In genomic region chr14:38105106-38105702, GRCh38 we compare ENCODE assay signal across 27 cellular contexts.
"Had no signal": no experiment of that assay in that cellular context is flagged by ENCODE, and none has a peak within 500 bp of the region (broad histone marks: within the 10 kb centered on the region; RNA-seq: fewer than 3 reads in every experiment).

No MANE protein-coding gene starts in this region.

- H3K79me2 ChIP-seq: hepatocyte, parathyroid adenoma had no signal

- H3K27me3 ChIP-seq: colonic mucosa, gastrocnemius medialis, heart left ventricle, hepatocyte, left lung, neutrophil, right atrium auricular region, testis, tibial artery, upper lobe of right lung, uterus had no signal

- H3K9ac ChIP-seq: parathyroid adenoma had no signal

- H2AFZ ChIP-seq: hepatocyte, parathyroid adenoma had no signal

- H3K36me3 ChIP-seq: colonic mucosa, gastrocnemius medialis, heart left ventricle, left lung, neutrophil, prostate gland, right atrium auricular region, tibial artery, upper lobe of right lung, uterus had no signal

- H3K27ac ChIP-seq: colonic mucosa, gastrocnemius medialis, heart left ventricle, hepatocyte, left lung, neutrophil, parathyroid adenoma, prostate gland, right atrium auricular region, testis, tibial artery, upper lobe of right lung, uterus had no signal

- H3K4me3 ChIP-seq: colonic mucosa, gastrocnemius medialis, heart left ventricle, hepatocyte, left lung, mucosa of descending colon, prostate gland, right atrium auricular region, testis, tibial artery, upper lobe of right lung, uterus had no signal

- H3K9me3 ChIP-seq: colonic mucosa, gastrocnemius medialis, mucosa of descending colon, neutrophil, prostate gland, testis, uterus had no signal

- H3K4me1 ChIP-seq: colonic mucosa, gastrocnemius medialis, heart left ventricle, left lung, parathyroid adenoma, prostate gland, right atrium auricular region, testis, tibial artery, upper lobe of right lung, uterus had no signal

- DNase-seq: colonic mucosa; effector CD8-positive, alpha-beta T cell; endodermal cell; foreskin fibroblast; gastrocnemius medialis; heart left ventricle; left cardiac atrium; left lung; mesenchymal stem cell; mucosa of descending colon; naive B cell; stimulated activated CD4-positive, alpha-beta T cell treated with anti-CD3 and anti-CD28 coated beads, Interleukin-2, amount 100 ng/mL, for 24 hours; stimulated activated CD4-positive, alpha-beta T cell treated with anti-CD3 and anti-CD28 coated beads, Interleukin-4, amount 100 ng/mL, for 24 hours; stimulated activated naive CD4-positive, alpha-beta T cell treated with Interleukin-2 at 50 U/mL for 16 hours; substantia nigra; testis; tibial artery; upper lobe of right lung; uterus had no signal

- H3K4me2 ChIP-seq: hepatocyte had no signal

- ATAC-seq: gastrocnemius medialis; heart left ventricle; left cardiac atrium; left lung; mucosa of descending colon; natural killer cell treated with Interleukin-12 subunit alpha and Interleukin-12 subunit beta and Interleukin-15 and Interleukin-18, amount 100 ng/mL, for 72 hours; sciatic nerve; stimulated activated effector memory CD8-positive, alpha-beta T cell treated with anti-CD3 and anti-CD28 coated beads, Interleukin-12 subunit alpha, Interleukin-12 subunit beta, amount 100 ng/mL, for 72 hours; upper lobe of right lung had no signal
